ENCODE assay signal across 9 cellular contexts in the genomic region with DNA sequence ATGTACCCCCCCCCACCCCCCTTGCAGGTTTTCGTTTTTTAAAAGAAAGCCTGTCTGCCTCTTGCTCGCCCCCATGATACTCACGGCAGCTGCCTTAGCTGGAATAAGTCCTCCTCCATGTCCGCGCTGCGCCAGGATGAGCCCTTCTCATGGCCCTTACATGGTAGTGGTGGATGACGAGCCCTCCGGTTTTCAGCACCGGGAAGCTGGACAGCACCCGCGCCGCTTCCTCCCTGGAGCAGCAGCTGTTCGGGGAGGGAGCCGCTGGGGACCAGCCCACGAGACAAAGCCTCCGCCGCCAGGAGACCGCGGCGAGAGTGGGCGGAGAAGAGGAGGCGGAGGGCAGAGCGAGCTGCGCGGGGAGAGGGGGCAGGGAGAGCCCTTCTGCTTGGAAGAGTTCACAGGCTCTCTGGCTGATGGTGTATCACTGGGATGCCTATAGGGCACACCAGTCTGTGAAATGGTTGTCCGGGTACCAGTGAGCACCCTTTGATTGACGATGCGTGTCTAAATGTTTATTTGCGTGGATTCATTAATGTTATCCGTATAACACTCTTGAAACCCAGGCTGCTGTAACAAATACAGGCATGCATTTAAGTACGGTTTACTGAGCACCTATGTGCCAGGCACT. TPM values are rescaled to one million over a fixed set of nuclear protein-coding genes. Genes with fewer than 3 reads are reported as not detected.
DNase-seq lines count a peak whose midpoint lies in the region; ATAC-seq and TF ChIP-seq lines count a peak whose summit lies in the region.
"Had no signal": no experiment of that assay in that cellular context is flagged by ENCODE, and none has a peak within 500 bp of the region (broad histone marks: within the 10 kb centered on the region; RNA-seq: fewer than 3 reads in every experiment).

A gene with protein sequence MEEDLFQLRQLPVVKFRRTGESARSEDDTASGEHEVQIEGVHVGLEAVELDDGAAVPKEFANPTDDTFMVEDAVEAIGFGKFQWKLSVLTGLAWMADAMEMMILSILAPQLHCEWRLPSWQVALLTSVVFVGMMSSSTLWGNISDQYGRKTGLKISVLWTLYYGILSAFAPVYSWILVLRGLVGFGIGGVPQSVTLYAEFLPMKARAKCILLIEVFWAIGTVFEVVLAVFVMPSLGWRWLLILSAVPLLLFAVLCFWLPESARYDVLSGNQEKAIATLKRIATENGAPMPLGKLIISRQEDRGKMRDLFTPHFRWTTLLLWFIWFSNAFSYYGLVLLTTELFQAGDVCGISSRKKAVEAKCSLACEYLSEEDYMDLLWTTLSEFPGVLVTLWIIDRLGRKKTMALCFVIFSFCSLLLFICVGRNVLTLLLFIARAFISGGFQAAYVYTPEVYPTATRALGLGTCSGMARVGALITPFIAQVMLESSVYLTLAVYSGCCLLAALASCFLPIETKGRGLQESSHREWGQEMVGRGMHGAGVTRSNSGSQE (minus strand): TSS at position 319 of the 631 bp plus-strand sequence. CDS start 200 bp downstream, at position 119.

- H3K27me3 ChIP-seq in endocrine pancreas (ENCODE audit: control insufficient read depth, insufficient read depth, low read length) = no peaks in the 10 kb centered on the region

- no peak for ATAC-seq in HG02588 (IDR thresholded peaks at IDR 0.05; ENCODE audit: unreplicated experiment)

- H3K4me3 ChIP-seq in endocrine pancreas (ENCODE audit: control insufficient read depth, insufficient read depth, low read length) = peak within 1 kb of the TSS; percentile 81
- H3K4me3 ChIP-seq in lower leg skin (ENCODE audit: low read depth, poor library complexity, severe bottlenecking) = no peak within 1 kb of the TSS

- no peaks in the 10 kb centered on the region for H3K9me3 ChIP-seq in endocrine pancreas (ENCODE audit: control insufficient read depth, low read length)

- H3K36me3 ChIP-seq in endocrine pancreas (ENCODE audit: control insufficient read depth, insufficient read depth, low read length) = no peaks in the 10 kb centered on the region

- peaks cover 8% of the 10 kb centered on the region for H3K4me1 ChIP-seq in endocrine pancreas (ENCODE audit: control insufficient read depth, insufficient read depth, low read length)

- intact Hi-C loops in lower leg skin (cut with DNase I; ENCODE audit: low total_unique reads) = no loop called here

- TF ChIP-seq POLR2A in lower leg skin (IDR thresholded peaks at IDR 0.05) = no peak

- H3K9ac ChIP-seq in endocrine pancreas (ENCODE audit: control insufficient read depth, insufficient read depth, low read length) = peak within 1 kb of the TSS; percentile 55

- no peak for TF ChIP-seq CTCF in lower leg skin (IDR thresholded peaks at IDR 0.05)

- 4 to 6% methylated on average over 31 of the region's 31 CpGs for WGBS in lower leg skin, 2 donors

- DNase-seq in activated gamma-delta T cell treated with Interleukin-2 at 50 U/mL for 16 hours = peak; percentile 4
- no peak for DNase-seq in activated gamma-delta T cell (lab: John Stamatoyannopoulos, UW)
- DNase-seq in NCI-H2227 (lab: John Stamatoyannopoulos, UW; ENCODE audit: unreplicated experiment) = peak; percentile 95
- DNase-seq in activated CD4-positive, alpha-beta T cell treated with anti-CD3 and anti-CD28 coated beads, Interleukin-2, amount 50 U/mL, for 1 hour = peak; percentile 10
- peak; percentile 21 to 90 for DNase-seq in lower leg skin (ENCODE audit: low spot score in 2 of 2)
- DNase-seq in stimulated activated CD8-positive, alpha-beta memory T cell treated with anti-CD3 and anti-CD28 coated beads, Interleukin-15, amount 100 ng/mL, for 4 hours (ENCODE audit: low read depth in 2 of 2) = peak; percentile 4 to 5

RNA-seq across cellular contexts. Expression of the gene that starts here (rescaled TPM):
- total RNA-seq in lower leg skin = not detected
- total RNA-seq: CD8-positive, alpha-beta memory T cell had no signal

Comparison
In these comparisons a context has a peak if more than half of its experiments do, and no peak if none do; other contexts are left out.
1. Peak in DNase-seq in lower leg skin; RNA of the gene not detected or under 1 TPM.